In genomic region chr7:66654275-66655112, GRCh38 we compare ENCODE assay signal across 7 cellular contexts.
DNase-seq lines count a peak whose midpoint lies in the region; ATAC-seq lines count a peak whose summit lies in the region.

No MANE protein-coding gene starts in this region.

- DNase-seq in NCI-H2029 (lab: John Stamatoyannopoulos, UW) (peak; percentile 97), T-helper 9 cell (peak; percentile 96), astrocyte of the hippocampus (ENCODE audit: low read depth, low spot score) (peak; percentile 99), hippocampal formation (lab: John Stamatoyannopoulos, UW) (peak; percentile 96 to 97), retina (peak; percentile 99)

- ATAC-seq in GM18508 (IDR thresholded peaks at IDR 0.05; ENCODE audit: insufficient read depth, unreplicated experiment) (peak; percentile 78), HG02981 (IDR thresholded peaks at IDR 0.05; ENCODE audit: unreplicated experiment) (peak; percentile 89)

Comparison
In these comparisons a context has a peak if more than half of its experiments do, and no peak if none do; other contexts are left out.
1. Peak in every context shown above with its lines: DNase-seq and ATAC-seq.